8 cellular contexts compared by ENCODE assay signal in the genomic region with DNA sequence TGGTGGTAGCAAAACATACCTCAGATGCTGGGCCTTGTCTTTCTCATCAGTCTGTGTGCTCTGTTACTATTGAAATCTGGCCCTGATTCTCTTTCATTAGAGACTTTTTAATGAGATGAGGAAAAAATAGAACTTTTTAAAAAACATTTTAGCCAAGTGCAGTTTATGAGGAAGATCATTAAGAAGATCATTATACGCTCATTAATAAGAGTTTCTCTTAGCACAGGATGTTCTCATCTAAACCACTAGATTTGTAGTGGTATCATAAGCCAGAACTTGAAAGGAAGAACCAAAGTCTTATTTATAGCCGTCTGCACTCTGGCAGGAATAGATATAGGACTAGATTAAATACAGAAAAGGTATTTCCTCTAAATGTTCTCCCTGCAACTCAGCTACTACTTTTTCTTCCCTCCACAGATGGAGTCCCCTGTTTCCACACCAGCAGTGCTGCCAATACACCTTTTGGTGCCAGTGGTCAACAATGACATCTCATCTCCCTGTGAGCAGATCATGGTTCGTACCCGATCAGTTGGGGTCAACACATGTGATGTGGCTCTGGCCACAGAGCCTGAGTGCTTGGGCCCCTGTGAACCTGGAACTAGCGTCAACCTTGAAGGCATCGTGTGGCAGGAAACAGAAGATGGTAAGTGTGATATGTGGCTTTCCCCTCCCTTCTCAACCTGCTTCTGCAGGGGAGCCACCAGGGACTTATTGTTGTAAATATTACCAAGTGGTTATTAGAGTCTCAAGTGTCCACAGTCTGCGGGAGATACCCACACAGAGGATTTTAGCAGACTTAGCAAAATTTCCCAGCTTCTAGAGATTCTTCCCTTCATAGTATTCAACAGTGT.
DNase-seq lines count a peak whose midpoint lies in the region; ATAC-seq, FAIRE-seq and TF ChIP-seq lines count a peak whose summit lies in the region.

No MANE protein-coding gene starts in this region.

- CTCF ChIA-PET in A549 (lab: Yijun Ruan, JAX): interaction anchor here (0.6 kb wide), 1 partner anchor 100 kb away, joined by 3 read pairs; no protein-coding TSS in a partner anchor

- H3K9me3 Mint-ChIP-seq in T-helper 1 cell treated with Interleukin-12 subunit alpha and Interleukin-12 subunit beta and Interleukin-4 antibody, amounts not matched to agents 30 μg/mL and 1 μg/mL, for 36 hours: no peaks in the 10 kb centered on the region
- no peaks in the 10 kb centered on the region for H3K9me3 Mint-ChIP-seq in brain
- H3K9me3 Mint-ChIP-seq in stimulated activated naive CD8-positive, alpha-beta T cell treated with anti-CD3 and anti-CD28 coated beads, Interleukin-15, amount 100 ng/mL, for 72 hours: no peaks in the 10 kb centered on the region

- H3K4me2 ChIP-seq in A549: no peak overlapping the region

- no peak for TF ChIP-seq POLR2A in A549 (IDR thresholded peaks at IDR 0.05; ENCODE audit: low read length)

- DNase-seq in A549 (ENCODE audit: low read depth in 1 of 2, low spot score in 1 of 2): no peak
- DNase-seq in stimulated activated naive CD8-positive, alpha-beta T cell treated with anti-CD3 and anti-CD28 coated beads, Interleukin-15, amount 100 ng/mL, for 72 hours: peak; percentile 51 to 67
- no peak for DNase-seq in H7
- DNase-seq in HPDE6-E6E7 (ENCODE audit: extremely low spot score): no peak
- no peak for DNase-seq in A172 (ENCODE audit: low spot score)

- no peak for FAIRE-seq in A549 (lab: Jason Lieb, UNC)

- POLR2A ChIA-PET in A549 (lab: Yijun Ruan, JAX): interaction anchor here (0.5 kb wide), 1 partner anchor 139 kb away, joined by 4 read pairs; no protein-coding TSS in a partner anchor

- no peak overlapping the region for H3K27ac ChIP-seq in A549

- no peak for ATAC-seq in A549
- peak; percentile 78 for ATAC-seq in GM21423 (IDR thresholded peaks at IDR 0.05; ENCODE audit: unreplicated experiment)
- ATAC-seq in stimulated activated naive CD8-positive, alpha-beta T cell treated with anti-CD3 and anti-CD28 coated beads, Interleukin-15, amount 100 ng/mL, for 72 hours: peak; percentile 91

- peaks cover 3% of the 10 kb centered on the region for H3K36me3 ChIP-seq in H7 (replicated peaks; ENCODE audit: control insufficient read depth, insufficient read depth, low read length)

- no peak overlapping the region for H3K4me3 ChIP-seq in A549
- no peak overlapping the region for H3K4me3 ChIP-seq in H7 (ENCODE audit: insufficient read depth, low read depth, low read length)

- TF ChIP-seq CTCF in A549 (IDR thresholded peaks at IDR 0.05): no peak
- TF ChIP-seq CTCF in brain (conservative IDR thresholded peaks at IDR 0.05): no peak

- H3K4me1 ChIP-seq in A549: peaks cover 30% of the 10 kb centered on the region

- peaks cover 75% of the 10 kb centered on the region for H3K4me1 Mint-ChIP-seq in T-helper 1 cell treated with Interleukin-12 subunit alpha and Interleukin-12 subunit beta and Interleukin-4 antibody, amounts not matched to agents 30 μg/mL and 1 μg/mL, for 36 hours (ENCODE audit: low read depth)
- peaks cover 81% of the 10 kb centered on the region for H3K4me1 Mint-ChIP-seq in brain
- peaks cover 94% of the 10 kb centered on the region for H3K4me1 Mint-ChIP-seq in stimulated activated naive CD8-positive, alpha-beta T cell treated with anti-CD3 and anti-CD28 coated beads, Interleukin-15, amount 100 ng/mL, for 72 hours

- WGBS in A549 (ENCODE audit: missing lambda C conversion rate): 87% methylated on average over 7 of the region's 7 CpGs

- no peaks in the 10 kb centered on the region for H3K27me3 Mint-ChIP-seq in T-helper 1 cell treated with Interleukin-12 subunit alpha and Interleukin-12 subunit beta and Interleukin-4 antibody, amounts not matched to agents 30 μg/mL and 1 μg/mL, for 36 hours (ENCODE audit: low read depth)
- H3K27me3 Mint-ChIP-seq in brain: no peaks in the 10 kb centered on the region
- no peaks in the 10 kb centered on the region for H3K27me3 Mint-ChIP-seq in stimulated activated naive CD8-positive, alpha-beta T cell treated with anti-CD3 and anti-CD28 coated beads, Interleukin-15, amount 100 ng/mL, for 72 hours

- H3K27me3 ChIP-seq in H7 (ENCODE audit: control insufficient read depth, insufficient read depth, low read length): no peaks in the 10 kb centered on the region; the same call in 1 of the 2 replicates

- no peak for TF ChIP-seq RAD21 in A549 (conservative IDR thresholded peaks at IDR 0.05 in 1 of 2, IDR thresholded peaks at IDR 0.05 in 1 of 2)

- no peak for TF ChIP-seq EP300 in A549 (IDR thresholded peaks at IDR 0.05)

- H3K36me3 Mint-ChIP-seq in T-helper 1 cell treated with Interleukin-12 subunit alpha and Interleukin-12 subunit beta and Interleukin-4 antibody, amounts not matched to agents 30 μg/mL and 1 μg/mL, for 36 hours (ENCODE audit: low read depth): peaks cover 18% of the 10 kb centered on the region
- H3K36me3 Mint-ChIP-seq in brain: peaks cover 26% of the 10 kb centered on the region

- H3K4me3 Mint-ChIP-seq in T-helper 1 cell treated with Interleukin-12 subunit alpha and Interleukin-12 subunit beta and Interleukin-4 antibody, amounts not matched to agents 30 μg/mL and 1 μg/mL, for 36 hours: peak overlapping the region; percentile 74
- no peak overlapping the region for H3K4me3 Mint-ChIP-seq in brain
- peak overlapping the region; percentile 62 to 75 for H3K4me3 Mint-ChIP-seq in stimulated activated naive CD8-positive, alpha-beta T cell treated with anti-CD3 and anti-CD28 coated beads, Interleukin-15, amount 100 ng/mL, for 72 hours

- H3K9me3 ChIP-seq in A549: no peaks in the 10 kb centered on the region

- peak overlapping the region; percentile 94 for H3K27ac Mint-ChIP-seq in T-helper 1 cell treated with Interleukin-12 subunit alpha and Interleukin-12 subunit beta and Interleukin-4 antibody, amounts not matched to agents 30 μg/mL and 1 μg/mL, for 36 hours
- H3K27ac Mint-ChIP-seq in brain: peak overlapping the region in 4 of 5 experiments; percentile 40 to 72 (median 52)
- peak overlapping the region; percentile 85 to 94 for H3K27ac Mint-ChIP-seq in stimulated activated naive CD8-positive, alpha-beta T cell treated with anti-CD3 and anti-CD28 coated beads, Interleukin-15, amount 100 ng/mL, for 72 hours

TF ChIP-seq in A549, 52 proteins besides CTCF, POLR2A, EP300 and RAD21:
- peak; percentile 61 for TF ChIP-seq MAFK (IDR thresholded peaks at IDR 0.05; ENCODE audit: partially characterized antibody)
- TF ChIP-seq CBX2 (IDR thresholded peaks at IDR 0.05; ENCODE audit: borderline replicate concordance, low read depth): no peak

Comparison
In these comparisons a context has a peak if more than half of its experiments do, and no peak if none do; other contexts are left out.
1. ATAC-seq: peak in GM21423 (single experiment) and stimulated activated naive CD8-positive, alpha-beta T cell treated with anti-CD3 and anti-CD28 coated beads, Interleukin-15, amount 100 ng/mL, for 72 hours (single experiment); none in A549 (0 of 2).
2. DNase-seq: peak in stimulated activated naive CD8-positive, alpha-beta T cell treated with anti-CD3 and anti-CD28 coated beads, Interleukin-15, amount 100 ng/mL, for 72 hours (2 of 2); none in A549 (0 of 2), H7 (single experiment), HPDE6-E6E7 (single experiment) and A172 (single experiment).
3. H3K4me3 Mint-ChIP-seq: peak in T-helper 1 cell treated with Interleukin-12 subunit alpha and Interleukin-12 subunit beta and Interleukin-4 antibody, amounts not matched to agents 30 μg/mL and 1 μg/mL, for 36 hours (single experiment) and stimulated activated naive CD8-positive, alpha-beta T cell treated with anti-CD3 and anti-CD28 coated beads, Interleukin-15, amount 100 ng/mL, for 72 hours (2 of 2); none in brain (0 of 5).
4. Peak in every context shown above with its lines, with median percentiles within 50 percentile points of each other: H3K27ac Mint-ChIP-seq.